9 cellular contexts compared by ENCODE assay signal in genomic region chr6:158769696-158770446, GRCh38. TPM values are rescaled to one million over a fixed set of nuclear protein-coding genes. Genes with fewer than 3 reads are reported as not detected.
A peak's percentile ranks its signal among the peaks of the same experiment; 100 is the strongest.
DNase-seq lines count a peak whose midpoint lies in the region; ATAC-seq and TF ChIP-seq lines count a peak whose summit lies in the region.
"Had no signal": no experiment of that assay in that cellular context is flagged by ENCODE, and none has a peak within 500 bp of the region (broad histone marks: within the 10 kb centered on the region; RNA-seq: fewer than 3 reads in every experiment).

No MANE protein-coding gene starts in this region.

- intact Hi-C loops in activated CD8-positive, alpha-beta T cell treated with anti-CD3 and anti-CD28 coated beads for 36 hours (cut with micrococcal nuclease) = no loop called here
- intact Hi-C loops in left ventricle myocardium superior (cut with micrococcal nuclease) = loop anchor here (10.0 kb wide), 1 partner anchor 55 kb away; no protein-coding TSS in a partner anchor
- intact Hi-C loops in mucosa of descending colon (cut with DNase I, micrococcal nuclease) = no loop called here

- POLR2A ChIA-PET in activated CD4-positive, alpha-beta T cell treated with anti-CD3 and anti-CD28 coated beads, Interleukin-2, amount 10 ng/mL, durations not matched to agents 7 days and 5 days (lab: Charles Lee) = no interaction called here
- POLR2A ChIA-PET in activated CD8-positive, alpha-beta T cell treated with anti-CD3 and anti-CD28 coated beads for 36 hours (lab: Charles Lee) = interaction anchor here (1.1 to 3.6 kb wide), 3 partner anchors 9 to 48 kb away, joined by 3 to 10 read pairs (median 7); no protein-coding TSS in a partner anchor

- H3F3A ChIP-seq in smooth muscle cell (ENCODE audit: low read depth) = no peaks in the 10 kb centered on the region

- H3K9ac ChIP-seq in smooth muscle cell (ENCODE audit: low read depth) = no peak overlapping the region

- no peak overlapping the region for H2AFZ ChIP-seq in smooth muscle cell (ENCODE audit: low read depth)

- H3K4me1 Mint-ChIP-seq in activated CD4-positive, alpha-beta T cell treated with anti-CD3 and anti-CD28 coated beads, Interleukin-2, amount 10 ng/mL, durations not matched to agents 7 days and 5 days = peaks cover 43% of the 10 kb centered on the region
- peaks cover 48% of the 10 kb centered on the region for H3K4me1 Mint-ChIP-seq in activated CD8-positive, alpha-beta T cell treated with anti-CD3 and anti-CD28 coated beads for 36 hours (ENCODE audit: low read depth)
- peaks cover 22 to 39% of the 10 kb centered on the region in 2 donors for H3K4me1 Mint-ChIP-seq in stimulated activated naive B cell treated with anti-CD40 and anti-IgM and Interleukin-4, amounts not matched to agents 10 μg/mL and 1 μg/mL and 100 μg/mL, for 72 hours

- no peaks in the 10 kb centered on the region for H3K27me3 Mint-ChIP-seq in activated CD4-positive, alpha-beta T cell treated with anti-CD3 and anti-CD28 coated beads, Interleukin-2, amount 10 ng/mL, durations not matched to agents 7 days and 5 days
- H3K27me3 Mint-ChIP-seq in activated CD8-positive, alpha-beta T cell treated with anti-CD3 and anti-CD28 coated beads for 36 hours = no peaks in the 10 kb centered on the region
- no peaks in the 10 kb centered on the region for H3K27me3 Mint-ChIP-seq in stimulated activated naive B cell treated with anti-CD40 and anti-IgM and Interleukin-4, amounts not matched to agents 10 μg/mL and 1 μg/mL and 100 μg/mL, for 72 hours

- H3K9me3 ChIP-seq in mucosa of descending colon (no peaks in the 10 kb centered on the region), smooth muscle cell (replicated peaks; ENCODE audit: low read depth) (no peaks in the 10 kb centered on the region)

- H3K36me3 ChIP-seq in mucosa of descending colon (ENCODE audit: low read depth) = peaks cover 17% of the 10 kb centered on the region
- H3K36me3 ChIP-seq in smooth muscle cell (ENCODE audit: low read depth) = no peaks in the 10 kb centered on the region

- peaks cover 7% of the 10 kb centered on the region for H4K20me1 ChIP-seq in smooth muscle cell (ENCODE audit: low read depth)

- TF ChIP-seq CTCF in activated CD8-positive, alpha-beta T cell treated with anti-CD3 and anti-CD28 coated beads for 36 hours (IDR thresholded peaks at IDR 0.05) = no peak
- TF ChIP-seq CTCF in mucosa of descending colon (IDR thresholded peaks at IDR 0.05) (no peak), smooth muscle cell (IDR thresholded peaks at IDR 0.05; ENCODE audit: borderline replicate concordance, insufficient read depth, poor library complexity, severe bottlenecking) (no peak)

- CTCF ChIA-PET in activated CD4-positive, alpha-beta T cell treated with anti-CD3 and anti-CD28 coated beads, Interleukin-2, amount 10 ng/mL, durations not matched to agents 7 days and 5 days (lab: Charles Lee) = interaction anchor here (0.9 to 1.5 kb wide), 3 partner anchors 9 to 14 kb away, joined by 3 to 4 read pairs (median 3); no protein-coding TSS in a partner anchor
- CTCF ChIA-PET in activated CD8-positive, alpha-beta T cell treated with anti-CD3 and anti-CD28 coated beads for 36 hours (lab: Charles Lee) = interaction anchor here (1.4 to 2.2 kb wide), 2 partner anchors 19 to 365 kb away, joined by 4 to 7 read pairs; no protein-coding TSS in a partner anchor

- H3K79me2 ChIP-seq in smooth muscle cell (ENCODE audit: low read depth) = no peaks in the 10 kb centered on the region

- no peak overlapping the region for H3K4me2 ChIP-seq in smooth muscle cell

- 94% methylated on average over 18 of the region's 18 CpGs for WGBS in smooth muscle cell (ENCODE audit: low lambda C conversion rate)

- no peak overlapping the region for H3K27ac ChIP-seq in smooth muscle cell (ENCODE audit: low read depth)

- DNase-seq in activated CD4-positive, alpha-beta T cell treated with anti-CD3 and anti-CD28 coated beads, Interleukin-2, amount 10 ng/mL, durations not matched to agents 7 days and 5 days = no peak
- DNase-seq in activated CD4-positive, alpha-beta T cell treated with anti-CD3 and anti-CD28 coated beads for 1 hour = no peak
- no peak for DNase-seq in activated CD8-positive, alpha-beta T cell treated with anti-CD3 and anti-CD28 coated beads for 36 hours
- DNase-seq in left ventricle myocardium superior (peak; percentile 75), mucosa of descending colon (no peak), smooth muscle cell (lab: John Stamatoyannopoulos, UW; ENCODE audit: unreplicated experiment) (no peak)
- no peak for DNase-seq in stimulated activated naive B cell treated with anti-CD40 and anti-IgM and Interleukin-4, amounts not matched to agents 10 μg/mL and 1 μg/mL and 100 μg/mL, for 72 hours
- DNase-seq: effector CD8-positive, alpha-beta T cell had no signal

- peaks cover 31% of the 10 kb centered on the region for H3K4me1 ChIP-seq in mucosa of descending colon (ENCODE audit: low read depth)
- no peaks in the 10 kb centered on the region for H3K4me1 ChIP-seq in smooth muscle cell (ENCODE audit: low read depth)

- peak overlapping the region; percentile 77 for H3K27ac Mint-ChIP-seq in activated CD4-positive, alpha-beta T cell treated with anti-CD3 and anti-CD28 coated beads, Interleukin-2, amount 10 ng/mL, durations not matched to agents 7 days and 5 days
- H3K27ac Mint-ChIP-seq in activated CD8-positive, alpha-beta T cell treated with anti-CD3 and anti-CD28 coated beads for 36 hours = peak overlapping the region; percentile 81
- H3K27ac Mint-ChIP-seq in stimulated activated naive B cell treated with anti-CD40 and anti-IgM and Interleukin-4, amounts not matched to agents 10 μg/mL and 1 μg/mL and 100 μg/mL, for 72 hours = peak overlapping the region; percentile 78

- H3K36me3 Mint-ChIP-seq in activated CD4-positive, alpha-beta T cell treated with anti-CD3 and anti-CD28 coated beads, Interleukin-2, amount 10 ng/mL, durations not matched to agents 7 days and 5 days (ENCODE audit: low read depth) = peaks cover 86% of the 10 kb centered on the region
- peaks cover 80% of the 10 kb centered on the region for H3K36me3 Mint-ChIP-seq in activated CD8-positive, alpha-beta T cell treated with anti-CD3 and anti-CD28 coated beads for 36 hours (ENCODE audit: low read depth)
- peaks cover 64 to 79% of the 10 kb centered on the region in 2 donors for H3K36me3 Mint-ChIP-seq in stimulated activated naive B cell treated with anti-CD40 and anti-IgM and Interleukin-4, amounts not matched to agents 10 μg/mL and 1 μg/mL and 100 μg/mL, for 72 hours

- no peaks in the 10 kb centered on the region for H3K27me3 ChIP-seq in smooth muscle cell (ENCODE audit: low read depth)

- H3K4me3 Mint-ChIP-seq in activated CD4-positive, alpha-beta T cell treated with anti-CD3 and anti-CD28 coated beads, Interleukin-2, amount 10 ng/mL, durations not matched to agents 7 days and 5 days = no peak overlapping the region
- H3K4me3 Mint-ChIP-seq in activated CD8-positive, alpha-beta T cell treated with anti-CD3 and anti-CD28 coated beads for 36 hours = peak overlapping the region; percentile 20
- peak overlapping the region in 1 of 2 donors; percentile 42 for H3K4me3 Mint-ChIP-seq in stimulated activated naive B cell treated with anti-CD40 and anti-IgM and Interleukin-4, amounts not matched to agents 10 μg/mL and 1 μg/mL and 100 μg/mL, for 72 hours

- no peaks in the 10 kb centered on the region for H3K9me3 Mint-ChIP-seq in activated CD4-positive, alpha-beta T cell treated with anti-CD3 and anti-CD28 coated beads, Interleukin-2, amount 10 ng/mL, durations not matched to agents 7 days and 5 days
- H3K9me3 Mint-ChIP-seq in activated CD8-positive, alpha-beta T cell treated with anti-CD3 and anti-CD28 coated beads for 36 hours = no peaks in the 10 kb centered on the region
- H3K9me3 Mint-ChIP-seq in stimulated activated naive B cell treated with anti-CD40 and anti-IgM and Interleukin-4, amounts not matched to agents 10 μg/mL and 1 μg/mL and 100 μg/mL, for 72 hours = no peaks in the 10 kb centered on the region

- no peak for ATAC-seq in activated CD8-positive, alpha-beta T cell treated with anti-CD3 and anti-CD28 coated beads for 36 hours
- ATAC-seq in left ventricle myocardium superior = peak; percentile 70
- ATAC-seq in stimulated activated naive B cell treated with anti-CD40 and anti-IgM and Interleukin-4, amounts not matched to agents 10 μg/mL and 1 μg/mL and 100 μg/mL, for 72 hours (replicated peaks) = no peak
- no peak for ATAC-seq in mucosa of descending colon
- no peak for ATAC-seq in GM18907 (IDR thresholded peaks at IDR 0.05; ENCODE audit: unreplicated experiment)

- no peak overlapping the region for H3K4me3 ChIP-seq in mucosa of descending colon
- H3K4me3 ChIP-seq in smooth muscle cell = no peak overlapping the region

RNA-seq across cellular contexts. Expression of gene EZR, which starts 49.3 kb away (rescaled TPM):
- 100 to 1,000 TPM; 201 to 210 TPM for total RNA-seq in activated CD4-positive, alpha-beta T cell treated with anti-CD3 and anti-CD28 coated beads, Interleukin-2, amount 10 ng/mL, durations not matched to agents 7 days and 5 days
- 100 to 1,000 TPM; 199 to 206 TPM for total RNA-seq in activated CD8-positive, alpha-beta T cell treated with anti-CD3 and anti-CD28 coated beads for 36 hours
- total RNA-seq in left ventricle myocardium superior = 195 TPM
- total RNA-seq in mucosa of descending colon = 100 to 1,000 TPM; 220 to 421 (median 334) TPM
- 98.4 and 113 TPM in 2 replicates for total RNA-seq in smooth muscle cell
- 55.0 and 190 TPM in 2 replicates for polyA plus RNA-seq in smooth muscle cell
